In genomic region chr10:97356318-97356914, GRCh38 we compare ENCODE assay signal across 12 cellular contexts. TPM values are rescaled to one million over a fixed set of nuclear protein-coding genes. Genes with fewer than 3 reads are reported as not detected.
DNase-seq lines count a peak whose midpoint lies in the region; ATAC-seq and TF ChIP-seq lines count a peak whose summit lies in the region.
"Had no signal": no experiment of that assay in that cellular context is flagged by ENCODE, and none has a peak within 500 bp of the region (broad histone marks: within the 10 kb centered on the region; RNA-seq: fewer than 3 reads in every experiment).

No MANE protein-coding gene starts in this region.

- no peaks in the 10 kb centered on the region for H3K9me3 ChIP-seq in suprapubic skin
- H3K9me3 ChIP-seq: right atrium auricular region had no signal

- H3K36me3 Mint-ChIP-seq in activated CD8-positive, alpha-beta T cell treated with anti-CD3 and anti-CD28 coated beads, Interleukin-2, amount 10 ng/mL, durations not matched to agents 7 days and 5 days (ENCODE audit: low read depth): peaks cover 13% of the 10 kb centered on the region
- H3K36me3 Mint-ChIP-seq in activated CD8-positive, alpha-beta T cell treated with anti-CD3 and anti-CD28 coated beads for 36 hours (ENCODE audit: low read depth): peaks cover 17% of the 10 kb centered on the region
- H3K36me3 Mint-ChIP-seq in stimulated activated effector memory CD8-positive, alpha-beta T cell treated with anti-CD3 and anti-CD28 coated beads, Interleukin-12 subunit alpha, Interleukin-12 subunit beta, amount 100 ng/mL, for 72 hours: peaks cover 62% of the 10 kb centered on the region

- H3K27me3 ChIP-seq in suprapubic skin: no peaks in the 10 kb centered on the region
- H3K27me3 ChIP-seq: right atrium auricular region had no signal

- TF ChIP-seq EP300 in suprapubic skin (IDR thresholded peaks at IDR 0.05): no peak

- H3K27ac ChIP-seq in suprapubic skin: no peak overlapping the region
- H3K27ac ChIP-seq: right atrium auricular region had no signal

- H3K36me3 ChIP-seq in suprapubic skin: peaks cover 47% of the 10 kb centered on the region

- peaks cover 16% of the 10 kb centered on the region for H3K4me1 Mint-ChIP-seq in activated CD8-positive, alpha-beta T cell treated with anti-CD3 and anti-CD28 coated beads, Interleukin-2, amount 10 ng/mL, durations not matched to agents 7 days and 5 days (ENCODE audit: low read depth)
- no peaks in the 10 kb centered on the region for H3K4me1 Mint-ChIP-seq in activated CD8-positive, alpha-beta T cell treated with anti-CD3 and anti-CD28 coated beads for 36 hours (ENCODE audit: low read depth)
- H3K4me1 Mint-ChIP-seq in stimulated activated effector memory CD8-positive, alpha-beta T cell treated with anti-CD3 and anti-CD28 coated beads, Interleukin-12 subunit alpha, Interleukin-12 subunit beta, amount 100 ng/mL, for 72 hours: peaks cover 13% of the 10 kb centered on the region

- intact Hi-C loops in activated CD8-positive, alpha-beta T cell treated with anti-CD3 and anti-CD28 coated beads for 36 hours (cut with micrococcal nuclease): no loop called here

- no peak for TF ChIP-seq CTCF in activated CD8-positive, alpha-beta T cell treated with anti-CD3 and anti-CD28 coated beads for 36 hours (IDR thresholded peaks at IDR 0.05)
- TF ChIP-seq CTCF in suprapubic skin (IDR thresholded peaks at IDR 0.05): no peak

- POLR2A ChIA-PET in activated CD8-positive, alpha-beta T cell treated with anti-CD3 and anti-CD28 coated beads, Interleukin-2, amount 10 ng/mL, durations not matched to agents 7 days and 5 days (lab: Charles Lee): no interaction called here
- POLR2A ChIA-PET in activated CD8-positive, alpha-beta T cell treated with anti-CD3 and anti-CD28 coated beads for 36 hours (lab: Charles Lee): no interaction called here

- peak overlapping the region; percentile 18 for H3K27ac Mint-ChIP-seq in activated CD8-positive, alpha-beta T cell treated with anti-CD3 and anti-CD28 coated beads, Interleukin-2, amount 10 ng/mL, durations not matched to agents 7 days and 5 days
- no peak overlapping the region for H3K27ac Mint-ChIP-seq in activated CD8-positive, alpha-beta T cell treated with anti-CD3 and anti-CD28 coated beads for 36 hours
- H3K27ac Mint-ChIP-seq in stimulated activated effector memory CD8-positive, alpha-beta T cell treated with anti-CD3 and anti-CD28 coated beads, Interleukin-12 subunit alpha, Interleukin-12 subunit beta, amount 100 ng/mL, for 72 hours: no peak overlapping the region

- peaks cover 2% of the 10 kb centered on the region for H3K4me1 ChIP-seq in suprapubic skin

- no peaks in the 10 kb centered on the region for H3K9me3 Mint-ChIP-seq in activated CD8-positive, alpha-beta T cell treated with anti-CD3 and anti-CD28 coated beads, Interleukin-2, amount 10 ng/mL, durations not matched to agents 7 days and 5 days (ENCODE audit: insufficient read depth)
- H3K9me3 Mint-ChIP-seq in activated CD8-positive, alpha-beta T cell treated with anti-CD3 and anti-CD28 coated beads for 36 hours: no peaks in the 10 kb centered on the region
- no peaks in the 10 kb centered on the region for H3K9me3 Mint-ChIP-seq in stimulated activated effector memory CD8-positive, alpha-beta T cell treated with anti-CD3 and anti-CD28 coated beads, Interleukin-12 subunit alpha, Interleukin-12 subunit beta, amount 100 ng/mL, for 72 hours

- WGBS in suprapubic skin: 82% methylated on average over 6 of the region's 6 CpGs

- TF ChIP-seq POLR2A in suprapubic skin (IDR thresholded peaks at IDR 0.05): no peak

- H3K27me3 Mint-ChIP-seq in activated CD8-positive, alpha-beta T cell treated with anti-CD3 and anti-CD28 coated beads, Interleukin-2, amount 10 ng/mL, durations not matched to agents 7 days and 5 days (ENCODE audit: low read depth): no peaks in the 10 kb centered on the region
- H3K27me3 Mint-ChIP-seq in activated CD8-positive, alpha-beta T cell treated with anti-CD3 and anti-CD28 coated beads for 36 hours: no peaks in the 10 kb centered on the region

- CTCF ChIA-PET in activated CD8-positive, alpha-beta T cell treated with anti-CD3 and anti-CD28 coated beads, Interleukin-2, amount 10 ng/mL, durations not matched to agents 7 days and 5 days (lab: Charles Lee): interaction anchor here (3.0 kb wide), 1 partner anchor 78 kb away, joined by 22 read pairs; no protein-coding TSS in a partner anchor
- CTCF ChIA-PET in activated CD8-positive, alpha-beta T cell treated with anti-CD3 and anti-CD28 coated beads for 36 hours (lab: Charles Lee): interaction anchor here (1.0 to 4.3 kb wide), 3 partner anchors 78 to 99 kb away, joined by 3 to 19 read pairs (median 6); no protein-coding TSS in a partner anchor

- peak; percentile 3 for ATAC-seq in activated CD8-positive, alpha-beta T cell treated with anti-CD3 and anti-CD28 coated beads, Interleukin-2, amount 10 ng/mL, durations not matched to agents 7 days and 5 days
- no peak for ATAC-seq in activated CD8-positive, alpha-beta T cell treated with anti-CD3 and anti-CD28 coated beads for 36 hours
- peak; percentile 60 for ATAC-seq in stimulated activated effector memory CD8-positive, alpha-beta T cell treated with anti-CD3 and anti-CD28 coated beads, Interleukin-12 subunit alpha, Interleukin-12 subunit beta, amount 100 ng/mL, for 72 hours
- ATAC-seq in HG03175 (IDR thresholded peaks at IDR 0.05; ENCODE audit: unreplicated experiment): no peak

- H3K4me3 Mint-ChIP-seq in activated CD8-positive, alpha-beta T cell treated with anti-CD3 and anti-CD28 coated beads, Interleukin-2, amount 10 ng/mL, durations not matched to agents 7 days and 5 days: no peak overlapping the region
- no peak overlapping the region for H3K4me3 Mint-ChIP-seq in activated CD8-positive, alpha-beta T cell treated with anti-CD3 and anti-CD28 coated beads for 36 hours
- no peak overlapping the region for H3K4me3 Mint-ChIP-seq in stimulated activated effector memory CD8-positive, alpha-beta T cell treated with anti-CD3 and anti-CD28 coated beads, Interleukin-12 subunit alpha, Interleukin-12 subunit beta, amount 100 ng/mL, for 72 hours

- peak; percentile 33 for DNase-seq in activated CD8-positive, alpha-beta T cell treated with anti-CD3 and anti-CD28 coated beads, Interleukin-2, amount 10 ng/mL, durations not matched to agents 7 days and 5 days
- DNase-seq in activated CD8-positive, alpha-beta T cell treated with anti-CD3 and anti-CD28 coated beads for 36 hours: no peak
- DNase-seq in NOMO-1 treated with dmso at 0.1 percent for 144 hours (lab: John Stamatoyannopoulos, UW; ENCODE audit: unreplicated experiment) (peak; percentile 12), fibroblast of gingiva (ENCODE audit: low read depth) (peak; percentile 26), suprapubic skin (ENCODE audit: low spot score in 2 of 2) (no peak), RPMI8226 (no peak)
- DNase-seq in stimulated activated effector memory CD8-positive, alpha-beta T cell treated with anti-CD3 and anti-CD28 coated beads, Interleukin-12 subunit alpha, Interleukin-12 subunit beta, amount 100 ng/mL, for 72 hours (ENCODE audit: low spot score in 2 of 2): no peak
- DNase-seq: IMR-90, NCI-H1436 treated with DMSO at 0.1 percent for 48 hours, NCI-H510A had no signal

- no peak overlapping the region for H3K4me3 ChIP-seq in suprapubic skin
- H3K4me3 ChIP-seq: right atrium auricular region had no signal

RNA-seq across cellular contexts. Expression of gene FRAT2, which starts 21.9 kb away (rescaled TPM):
- total RNA-seq in activated CD8-positive, alpha-beta T cell treated with anti-CD3 and anti-CD28 coated beads, Interleukin-2, amount 10 ng/mL, durations not matched to agents 7 days and 5 days: 10 to 100 TPM; 10.0 to 10.4 TPM
- 1 to 10 TPM; 5.6 to 6.4 TPM for total RNA-seq in activated CD8-positive, alpha-beta T cell treated with anti-CD3 and anti-CD28 coated beads for 36 hours
- total RNA-seq in suprapubic skin: 10 to 100 TPM; 30.9 to 58.0 (median 38.4) TPM

RNA-seq across cellular contexts. Expression of gene FRAT1, which starts 37.3 kb away (rescaled TPM):
- total RNA-seq in activated CD8-positive, alpha-beta T cell treated with anti-CD3 and anti-CD28 coated beads, Interleukin-2, amount 10 ng/mL, durations not matched to agents 7 days and 5 days: 1 to 10 TPM; 4.2 to 4.4 TPM
- total RNA-seq in activated CD8-positive, alpha-beta T cell treated with anti-CD3 and anti-CD28 coated beads for 36 hours: 1 to 10 TPM; 3.0 to 3.2 TPM
- total RNA-seq in suprapubic skin: 1 to 10 TPM; 5.2 to 8.4 (median 7.2) TPM

RNA-seq across cellular contexts. Expression of gene RRP12, which starts 44.7 kb away (rescaled TPM):
- total RNA-seq in activated CD8-positive, alpha-beta T cell treated with anti-CD3 and anti-CD28 coated beads, Interleukin-2, amount 10 ng/mL, durations not matched to agents 7 days and 5 days: 10 to 100 TPM; 30.9 to 35.6 TPM
- total RNA-seq in activated CD8-positive, alpha-beta T cell treated with anti-CD3 and anti-CD28 coated beads for 36 hours: 10 to 100 TPM; 50.3 to 51.0 TPM
- total RNA-seq in suprapubic skin: 10 to 100 TPM; 24.5 to 49.3 (median 48.6) TPM

Comparison
In these comparisons a context has a peak if more than half of its experiments do, and no peak if none do; other contexts are left out.
1. ATAC-seq: peak in activated CD8-positive, alpha-beta T cell treated with anti-CD3 and anti-CD28 coated beads, Interleukin-2, amount 10 ng/mL, durations not matched to agents 7 days and 5 days (single experiment) and stimulated activated effector memory CD8-positive, alpha-beta T cell treated with anti-CD3 and anti-CD28 coated beads, Interleukin-12 subunit alpha, Interleukin-12 subunit beta, amount 100 ng/mL, for 72 hours (single experiment); none in activated CD8-positive, alpha-beta T cell treated with anti-CD3 and anti-CD28 coated beads for 36 hours (single experiment) and HG03175 (single experiment).
2. DNase-seq: peak in activated CD8-positive, alpha-beta T cell treated with anti-CD3 and anti-CD28 coated beads, Interleukin-2, amount 10 ng/mL, durations not matched to agents 7 days and 5 days (single experiment), NOMO-1 treated with dmso at 0.1 percent for 144 hours (single experiment) and fibroblast of gingiva (single experiment); none in activated CD8-positive, alpha-beta T cell treated with anti-CD3 and anti-CD28 coated beads for 36 hours (single experiment), stimulated activated effector memory CD8-positive, alpha-beta T cell treated with anti-CD3 and anti-CD28 coated beads, Interleukin-12 subunit alpha, Interleukin-12 subunit beta, amount 100 ng/mL, for 72 hours (0 of 2), suprapubic skin (0 of 2) and RPMI8226 (single experiment).